In the genomic region with DNA sequence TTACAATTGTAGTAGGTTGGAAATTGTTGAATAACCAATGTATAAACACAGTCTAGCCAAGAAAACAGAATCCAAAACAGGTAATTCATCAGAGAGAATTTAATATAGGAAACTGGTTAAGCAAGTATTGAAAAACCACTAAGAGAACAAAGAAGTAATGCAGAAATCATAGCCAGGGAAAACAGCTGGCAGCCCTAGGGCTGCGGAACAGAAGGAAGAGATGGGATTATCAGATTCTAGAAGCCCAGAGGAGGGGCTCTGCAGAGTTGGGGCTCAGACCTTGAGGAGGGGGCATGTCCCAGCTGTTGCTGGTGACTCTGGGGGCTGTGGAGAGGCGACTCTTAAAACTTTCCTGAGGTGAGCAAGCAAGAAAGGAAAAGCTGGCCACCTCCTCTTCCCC, we compare ENCODE assay signal across 16 cellular contexts. TPM values are rescaled to one million over a fixed set of nuclear protein-coding genes. Genes with fewer than 3 reads are reported as not detected.
"Had no signal": no experiment of that assay in that cellular context is flagged by ENCODE, and none has a peak within 500 bp of the region (broad histone marks: within the 10 kb centered on the region; RNA-seq: fewer than 3 reads in every experiment).

No MANE protein-coding gene starts in this region.

- H3K9me3 Mint-ChIP-seq: activated naive CD8-positive, alpha-beta T cell treated with anti-CD3 and anti-CD28 coated beads, Interleukin-2, amount 50 U/mL, for 24 hours; stimulated activated effector memory CD8-positive, alpha-beta T cell treated with anti-CD3 and anti-CD28 coated beads, Interleukin-12 subunit alpha, Interleukin-12 subunit beta, amount 100 ng/mL, for 72 hours had no signal

- H3K27ac ChIP-seq: colonic mucosa, heart left ventricle, left ventricle myocardium inferior, ovary, tibial artery had no signal

- H3K4me3 Mint-ChIP-seq: activated CD8-positive, alpha-beta T cell treated with anti-CD3 and anti-CD28 coated beads for 36 hours; activated naive CD8-positive, alpha-beta T cell treated with anti-CD3 and anti-CD28 coated beads, Interleukin-2, amount 50 U/mL, for 24 hours; stimulated activated effector memory CD8-positive, alpha-beta T cell treated with anti-CD3 and anti-CD28 coated beads, Interleukin-12 subunit alpha, Interleukin-12 subunit beta, amount 100 ng/mL, for 72 hours had no signal

- DNase-seq: activated CD4-positive, alpha-beta T cell treated with anti-CD3 and anti-CD28 coated beads for 4 hours; activated CD8-positive, alpha-beta memory T cell treated with anti-CD3 and anti-CD28 coated beads, Interleukin-2, amount 50 U/mL, for 4 hours; activated CD8-positive, alpha-beta T cell treated with anti-CD3 and anti-CD28 coated beads for 36 hours; activated naive CD4-positive, alpha-beta T cell treated with Interleukin-2 at 50 U/mL for 16 hours; activated naive CD8-positive, alpha-beta T cell treated with anti-CD3 and anti-CD28 coated beads, Interleukin-2, amount 50 U/mL, for 24 hours; colonic mucosa; foreskin melanocyte; left ventricle myocardium inferior; mesenchymal stem cell; ovary; small intestine; T1000 had no signal

- H3K36me3 ChIP-seq: colonic mucosa, heart left ventricle, left ventricle myocardium inferior, ovary, tibial artery had no signal

- H3K27ac Mint-ChIP-seq: activated CD8-positive, alpha-beta T cell treated with anti-CD3 and anti-CD28 coated beads for 36 hours; activated naive CD8-positive, alpha-beta T cell treated with anti-CD3 and anti-CD28 coated beads, Interleukin-2, amount 50 U/mL, for 24 hours; stimulated activated effector memory CD8-positive, alpha-beta T cell treated with anti-CD3 and anti-CD28 coated beads, Interleukin-12 subunit alpha, Interleukin-12 subunit beta, amount 100 ng/mL, for 72 hours had no signal

- H3K9me3 ChIP-seq: colonic mucosa, heart left ventricle, left ventricle myocardium inferior, ovary, tibial artery had no signal

- H3K4me3 ChIP-seq: colonic mucosa, heart left ventricle, left ventricle myocardium inferior, ovary, tibial artery had no signal

- H3K27me3 ChIP-seq: colonic mucosa, heart left ventricle, ovary, tibial artery had no signal

- H3K36me3 Mint-ChIP-seq: stimulated activated effector memory CD8-positive, alpha-beta T cell treated with anti-CD3 and anti-CD28 coated beads, Interleukin-12 subunit alpha, Interleukin-12 subunit beta, amount 100 ng/mL, for 72 hours had no signal

- H3K4me1 Mint-ChIP-seq: activated naive CD8-positive, alpha-beta T cell treated with anti-CD3 and anti-CD28 coated beads, Interleukin-2, amount 50 U/mL, for 24 hours; stimulated activated effector memory CD8-positive, alpha-beta T cell treated with anti-CD3 and anti-CD28 coated beads, Interleukin-12 subunit alpha, Interleukin-12 subunit beta, amount 100 ng/mL, for 72 hours had no signal

- H3K4me1 ChIP-seq: colonic mucosa, left ventricle myocardium inferior, tibial artery had no signal

RNA-seq across cellular contexts. Expression of gene CD9, which starts 49.4 kb away (rescaled TPM):
- polyA plus RNA-seq: neural cell had no signal
